14 cellular contexts compared by ENCODE assay signal in genomic region chr9:8489845-8490244, GRCh38.
"Had no signal": no experiment of that assay in that cellular context is flagged by ENCODE, and none has a peak within 500 bp of the region (broad histone marks: within the 10 kb centered on the region; RNA-seq: fewer than 3 reads in every experiment).

No MANE protein-coding gene starts in this region.

- H3K36me3 ChIP-seq: neutrophil, right lobe of liver, transverse colon had no signal

- H3K36me3 Mint-ChIP-seq: activated naive CD4-positive, alpha-beta T cell treated with anti-CD3 and anti-CD28 coated beads, Interleukin-2, amount 50 U/mL, for 24 hours; naive thymus-derived CD4-positive, alpha-beta T cell; stimulated activated naive B cell treated with anti-CD40 and anti-IgM and Interleukin-4, amounts not matched to agents 10 μg/mL and 1 μg/mL and 100 μg/mL, for 72 hours had no signal

- H3K9me3 Mint-ChIP-seq: activated naive CD4-positive, alpha-beta T cell treated with anti-CD3 and anti-CD28 coated beads, Interleukin-2, amount 50 U/mL, for 24 hours; activated T-helper 2 cell treated with anti-CD3 and anti-CD28 coated beads, Interferon-gamma antibody, Interleukin-2, Interleukin-4, amounts not matched to agents 10 μg/mL and 5 μg/mL and 100 μg/mL, durations not matched to agents 14 hours and 24 hours and 36 hours; stimulated activated naive B cell treated with anti-CD40 and anti-IgM and Interleukin-4, amounts not matched to agents 10 μg/mL and 1 μg/mL and 100 μg/mL, for 72 hours had no signal

- H3K27ac ChIP-seq: neutrophil, right lobe of liver, transverse colon had no signal

- H3K4me1 ChIP-seq: right lobe of liver, transverse colon had no signal

- DNase-seq: activated CD4-positive, alpha-beta T cell treated with anti-CD3 and anti-CD28 coated beads, Interleukin-2, amount 50 U/mL, for 1 hour; activated CD4-positive, CD25-positive, alpha-beta regulatory T cell; activated T-cell treated with anti-CD3 and anti-CD28 coated beads for 4 hours; glutamatergic neuron; naive thymus-derived CD4-positive, alpha-beta T cell; right lobe of liver; stimulated activated CD4-positive, alpha-beta T cell treated with anti-CD3 and anti-CD28 coated beads, Interleukin-1b, Interleukin-23, amount 100 ng/mL, for 48 hours; stimulated activated naive B cell treated with anti-CD40 and anti-IgM and Interleukin-4, amounts not matched to agents 10 μg/mL and 1 μg/mL and 100 μg/mL, for 72 hours; substantia nigra; transverse colon had no signal

- H3K27me3 ChIP-seq: neutrophil, right lobe of liver, transverse colon had no signal

- H3K4me1 Mint-ChIP-seq: activated naive CD4-positive, alpha-beta T cell treated with anti-CD3 and anti-CD28 coated beads, Interleukin-2, amount 50 U/mL, for 24 hours; naive thymus-derived CD4-positive, alpha-beta T cell had no signal

- ATAC-seq: naive thymus-derived CD4-positive, alpha-beta T cell; stimulated activated naive B cell treated with anti-CD40 and anti-IgM and Interleukin-4, amounts not matched to agents 10 μg/mL and 1 μg/mL and 100 μg/mL, for 72 hours had no signal

- H3K4me3 Mint-ChIP-seq: activated naive CD4-positive, alpha-beta T cell treated with anti-CD3 and anti-CD28 coated beads, Interleukin-2, amount 50 U/mL, for 24 hours; naive thymus-derived CD4-positive, alpha-beta T cell; stimulated activated naive B cell treated with anti-CD40 and anti-IgM and Interleukin-4, amounts not matched to agents 10 μg/mL and 1 μg/mL and 100 μg/mL, for 72 hours had no signal

- H3K27me3 Mint-ChIP-seq: activated naive CD4-positive, alpha-beta T cell treated with anti-CD3 and anti-CD28 coated beads, Interleukin-2, amount 50 U/mL, for 24 hours; progenitor cell of endocrine pancreas; stimulated activated naive B cell treated with anti-CD40 and anti-IgM and Interleukin-4, amounts not matched to agents 10 μg/mL and 1 μg/mL and 100 μg/mL, for 72 hours had no signal

- H3K4me3 ChIP-seq: right lobe of liver, transverse colon had no signal

- H3K27ac Mint-ChIP-seq: activated naive CD4-positive, alpha-beta T cell treated with anti-CD3 and anti-CD28 coated beads, Interleukin-2, amount 50 U/mL, for 24 hours; activated T-helper 2 cell treated with anti-CD3 and anti-CD28 coated beads, Interferon-gamma antibody, Interleukin-2, Interleukin-4, amounts not matched to agents 10 μg/mL and 5 μg/mL and 100 μg/mL, durations not matched to agents 14 hours and 24 hours and 36 hours; naive thymus-derived CD4-positive, alpha-beta T cell; progenitor cell of endocrine pancreas; stimulated activated naive B cell treated with anti-CD40 and anti-IgM and Interleukin-4, amounts not matched to agents 10 μg/mL and 1 μg/mL and 100 μg/mL, for 72 hours had no signal

- H3K9me3 ChIP-seq: neutrophil, right lobe of liver, transverse colon had no signal
